Comparison of ENCODE assay signal across 8 cellular contexts in the genomic region with DNA sequence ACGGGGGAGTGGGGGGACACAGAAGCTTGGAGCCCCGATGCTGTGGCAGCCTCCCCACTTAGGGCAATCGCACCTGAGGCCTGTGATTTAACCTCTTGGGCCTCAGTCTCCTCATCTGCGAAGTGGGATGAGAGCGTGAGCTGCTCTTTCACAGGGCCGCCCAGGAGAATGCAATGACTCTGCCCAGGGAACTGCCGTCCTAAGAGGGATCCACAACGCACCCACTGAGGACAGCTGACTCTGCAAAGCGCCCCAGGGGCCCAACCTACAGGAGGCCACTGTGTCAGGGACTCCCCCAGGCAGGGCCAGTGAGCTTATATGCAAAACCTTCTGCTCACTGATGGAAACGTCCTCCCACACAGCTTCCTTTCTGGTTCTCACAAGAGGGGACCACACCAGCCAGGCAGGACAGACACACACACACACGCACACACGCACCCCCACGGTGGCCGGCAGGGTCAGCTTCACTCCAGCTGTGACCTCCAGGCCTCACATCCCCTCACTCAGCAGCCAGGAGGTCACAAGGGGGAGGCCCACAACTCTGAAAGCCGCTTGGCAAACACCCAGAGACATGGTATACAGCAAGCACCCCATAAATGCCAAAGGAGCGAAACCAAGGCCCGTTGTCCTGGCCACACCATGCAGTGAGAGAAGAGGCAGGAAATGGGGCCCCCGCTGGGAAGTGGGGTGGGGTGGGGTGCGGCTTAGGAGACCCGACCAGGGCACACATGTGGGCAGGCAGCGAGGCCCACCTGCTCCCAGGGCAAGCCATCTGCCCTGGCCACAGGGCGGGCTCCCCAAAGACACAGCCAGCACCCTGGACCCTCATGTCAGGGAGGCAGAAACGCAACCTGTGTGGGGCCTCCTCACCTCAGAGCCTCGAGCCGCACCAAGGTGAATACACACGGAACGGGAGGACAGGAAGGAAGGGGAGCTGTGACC.
A peak's percentile ranks its signal among the peaks of the same experiment; 100 is the strongest.
DNase-seq lines count a peak whose midpoint lies in the region; ATAC-seq and TF ChIP-seq lines count a peak whose summit lies in the region.

No MANE protein-coding gene starts in this region.

- peaks cover 22 to 56% of the 10 kb centered on the region in 2 donors for H3K4me1 ChIP-seq in left lung

- WGBS in lower leg skin, 2 donors = 81 to 85% methylated on average over 27 of the region's 27 CpGs

- no peaks in the 10 kb centered on the region for H3K27me3 ChIP-seq in left lung

- no peak overlapping the region for H3K4me3 Mint-ChIP-seq in dendritic cell treated with granulocyte-macrophage colony-stimulating factor and Interleukin-4, amounts not matched to agents 40 ng/mL and 50 ng/mL, for 4 days

- TF ChIP-seq CTCF in GM13976 (IDR thresholded peaks at IDR 0.05; ENCODE audit: borderline replicate concordance, control extremely low read depth, extremely low read depth, insufficient read depth, missing control alignments) (no peak), left lung (IDR thresholded peaks at IDR 0.05) (no peak), lower leg skin (IDR thresholded peaks at IDR 0.05) (no peak)

- no peaks in the 10 kb centered on the region for H3K9me3 ChIP-seq in left lung

- H3K27me3 Mint-ChIP-seq in dendritic cell treated with granulocyte-macrophage colony-stimulating factor and Interleukin-4, amounts not matched to agents 40 ng/mL and 50 ng/mL, for 4 days = no peaks in the 10 kb centered on the region

- intact Hi-C loops in dendritic cell treated with granulocyte-macrophage colony-stimulating factor and Interleukin-4, amounts not matched to agents 40 ng/mL and 50 ng/mL, for 4 days (cut with micrococcal nuclease) = no loop called here
- intact Hi-C loops in left lung (cut with DNase I) = no loop called here
- intact Hi-C loops in lower leg skin (cut with DNase I; ENCODE audit: low total_unique reads) = no loop called here

- H3K36me3 ChIP-seq in left lung = peaks cover 0 to 49% of the 10 kb centered on the region in 2 donors

- peak overlapping the region; percentile 33 for H3K27ac Mint-ChIP-seq in dendritic cell treated with granulocyte-macrophage colony-stimulating factor and Interleukin-4, amounts not matched to agents 40 ng/mL and 50 ng/mL, for 4 days

- peaks cover 75% of the 10 kb centered on the region for H3K36me3 Mint-ChIP-seq in dendritic cell treated with granulocyte-macrophage colony-stimulating factor and Interleukin-4, amounts not matched to agents 40 ng/mL and 50 ng/mL, for 4 days (ENCODE audit: low read depth)

- in situ Hi-C loops in GM13976 (cut with MboI; ENCODE audit: low sequenced_read_pairs, unreplicated experiment) = no loop called here

- DNase-seq in GM13976 (ENCODE audit: low spot score) (peak; percentile 98), NAMALWA (ENCODE audit: low spot score) (peak; percentile 26), LoVo (ENCODE audit: low spot score) (no peak), left lung (no peak), lower leg skin (ENCODE audit: low spot score in 2 of 2) (no peak)
- DNase-seq in NK-92 treated with Interleukin-12 subunit alpha and Interleukin-12 subunit beta, amount 100 ng/mL, for 24 hours (lab: John Stamatoyannopoulos, UW) = no peak

- no peak for TF ChIP-seq POLR2A in lower leg skin (IDR thresholded peaks at IDR 0.05)

- peak; percentile 91 for ATAC-seq in GM21619 (IDR thresholded peaks at IDR 0.05; ENCODE audit: unreplicated experiment)
- ATAC-seq in left lung = no peak

- H3K4me3 ChIP-seq in left lung (no peak overlapping the region), lower leg skin (ENCODE audit: low read depth, poor library complexity, severe bottlenecking) (no peak overlapping the region)

- H3K9me3 Mint-ChIP-seq in dendritic cell treated with granulocyte-macrophage colony-stimulating factor and Interleukin-4, amounts not matched to agents 40 ng/mL and 50 ng/mL, for 4 days = no peaks in the 10 kb centered on the region

- peaks cover 90% of the 10 kb centered on the region for H3K4me1 Mint-ChIP-seq in dendritic cell treated with granulocyte-macrophage colony-stimulating factor and Interleukin-4, amounts not matched to agents 40 ng/mL and 50 ng/mL, for 4 days (ENCODE audit: low read depth)

- no peak overlapping the region for H3K27ac ChIP-seq in left lung

Comparison
In these comparisons a context has a peak if more than half of its experiments do, and no peak if none do; other contexts are left out.
1. DNase-seq: peak in GM13976 (single experiment) and NAMALWA (single experiment); none in LoVo (single experiment), NK-92 treated with Interleukin-12 subunit alpha and Interleukin-12 subunit beta, amount 100 ng/mL, for 24 hours (single experiment), left lung (0 of 2) and lower leg skin (0 of 2).